Comparison of ENCODE assay signal across 8 cellular contexts in the genomic region with DNA sequence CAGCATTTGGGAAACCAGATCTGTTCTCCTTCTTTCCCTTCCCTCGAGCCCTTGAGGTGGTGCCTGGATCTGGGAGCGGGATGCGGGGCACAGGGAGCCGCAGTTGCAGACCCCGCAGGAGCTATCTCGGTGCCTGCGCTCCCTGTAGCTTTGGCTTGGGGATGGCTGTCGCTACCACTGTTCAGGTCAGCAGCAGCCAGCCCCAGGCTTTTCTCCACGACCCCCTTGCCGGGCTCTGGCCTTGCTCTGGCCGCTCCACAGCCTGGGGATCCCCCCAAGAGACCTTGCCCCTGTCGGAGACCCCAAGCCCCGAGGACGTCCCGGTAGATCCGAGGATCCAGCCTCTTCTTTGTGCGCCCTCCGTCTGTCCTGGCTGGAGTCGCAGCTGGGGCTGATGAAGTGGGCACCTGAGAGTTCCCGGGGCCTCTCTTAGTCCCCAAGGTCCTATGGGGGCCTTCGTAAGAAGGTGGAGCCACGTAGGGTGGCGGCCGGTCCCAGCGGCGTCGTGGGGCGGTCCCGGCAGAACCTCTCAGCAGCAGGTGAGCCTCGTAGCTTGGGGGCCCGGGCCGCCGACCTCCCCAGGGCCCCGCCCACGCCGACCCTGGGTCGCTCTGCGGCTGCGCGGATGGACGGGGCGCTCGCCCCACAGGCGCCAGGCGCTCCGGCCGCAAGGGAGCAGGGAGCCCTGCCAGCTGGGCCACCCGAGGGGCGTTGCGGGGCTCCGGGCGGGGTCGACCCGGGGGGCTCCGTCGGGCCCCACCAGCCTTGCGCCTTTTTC. TPM values are rescaled to one million over a fixed set of nuclear protein-coding genes. Genes with fewer than 3 reads are reported as not detected.
A peak's percentile ranks its signal among the peaks of the same experiment; 100 is the strongest.
DNase-seq lines count a peak whose midpoint lies in the region; ATAC-seq and TF ChIP-seq lines count a peak whose summit lies in the region.

No MANE protein-coding gene starts in this region.

- H3K4me3 Mint-ChIP-seq in activated CD4-positive, alpha-beta memory T cell treated with anti-CD3 and anti-CD28 coated beads for 36 hours, result peak overlapping the region; percentile 51

- H3K36me3 Mint-ChIP-seq in activated CD4-positive, alpha-beta memory T cell treated with anti-CD3 and anti-CD28 coated beads for 36 hours, result peaks cover 17% of the 10 kb centered on the region

- peaks cover 42% of the 10 kb centered on the region for H3K27me3 Mint-ChIP-seq in activated CD4-positive, alpha-beta memory T cell treated with anti-CD3 and anti-CD28 coated beads for 36 hours

- POLR2A ChIA-PET in activated CD4-positive, alpha-beta memory T cell treated with anti-CD3 and anti-CD28 coated beads for 36 hours (lab: Charles Lee), result interaction anchor here (0.9 to 1.4 kb wide), 6 partner anchors 10 to 280 kb away, joined by 3 to 5 read pairs (median 4); a partner anchor contains a TSS

- no peak for ATAC-seq in GM21526 (IDR thresholded peaks at IDR 0.05; ENCODE audit: low FRiP score, unreplicated experiment)

- DNase-seq in NCI-H748 (lab: John Stamatoyannopoulos, UW; ENCODE audit: unreplicated experiment) (peak; percentile 54), NCI-H748 treated with DMSO at 0.1 percent for 48 hours (lab: John Stamatoyannopoulos, UW) (no peak), HFF-Myc (ENCODE audit: extremely low read depth, low read depth) (no peak), head of caudate nucleus (peak in 23 of 42 donors; percentile 19 to 65 (median 47)), skeletal muscle cell (ENCODE audit: low read depth) (no peak), SIG-M5 (lab: John Stamatoyannopoulos, UW) (no peak)
- DNase-seq in activated CD4-positive, alpha-beta memory T cell treated with anti-CD3 and anti-CD28 coated beads for 36 hours, result peak; percentile 32

- peaks cover 34% of the 10 kb centered on the region for H3K4me1 Mint-ChIP-seq in activated CD4-positive, alpha-beta memory T cell treated with anti-CD3 and anti-CD28 coated beads for 36 hours (ENCODE audit: low read depth)

- H3K4me3 ChIP-seq in HFF-Myc (replicated peaks; ENCODE audit: low read depth, low read length) (peak overlapping the region; percentile 56), skeletal muscle cell (ENCODE audit: low read depth, low read length) (peak overlapping the region; percentile 42)

- H3K9me3 Mint-ChIP-seq in activated CD4-positive, alpha-beta memory T cell treated with anti-CD3 and anti-CD28 coated beads for 36 hours, result no peaks in the 10 kb centered on the region

- TF ChIP-seq CTCF in HFF-Myc (IDR thresholded peaks at IDR 0.05; ENCODE audit: low read depth, low read length, missing control alignments), result no peak

- H3K27ac Mint-ChIP-seq in activated CD4-positive, alpha-beta memory T cell treated with anti-CD3 and anti-CD28 coated beads for 36 hours, result no peak overlapping the region

- CTCF ChIA-PET in activated CD4-positive, alpha-beta memory T cell treated with anti-CD3 and anti-CD28 coated beads for 36 hours (lab: Charles Lee), result interaction anchor here (1.0 to 14.7 kb wide), 21 partner anchors 8 to 145 kb away, joined by 3 to 168 read pairs (median 8); a partner anchor contains a TSS

- intact Hi-C loops in activated CD4-positive, alpha-beta memory T cell treated with anti-CD3 and anti-CD28 coated beads for 36 hours (cut with micrococcal nuclease), result loop anchor here (2.0 to 5.0 kb wide), 2 partner anchors 91 to 96 kb away; a partner anchor contains a TSS
- intact Hi-C loops in head of caudate nucleus (cut with DNase I), result no loop called here

RNA-seq across cellular contexts. Expression of a gene that starts 1.3 kb away (rescaled TPM):
- under 1 TPM; 0.22 to 0.26 TPM for total RNA-seq in activated CD4-positive, alpha-beta memory T cell treated with anti-CD3 and anti-CD28 coated beads for 36 hours

RNA-seq across cellular contexts. Expression of a gene that starts 19.8 kb away (rescaled TPM):
- not detected for total RNA-seq in activated CD4-positive, alpha-beta memory T cell treated with anti-CD3 and anti-CD28 coated beads for 36 hours

RNA-seq across cellular contexts. Expression of a gene that starts 20.7 kb away (rescaled TPM):
- total RNA-seq in activated CD4-positive, alpha-beta memory T cell treated with anti-CD3 and anti-CD28 coated beads for 36 hours, result 10 to 100 TPM; 52.0 to 55.8 TPM

RNA-seq across cellular contexts. Expression of a gene that starts 26.4 kb away (rescaled TPM):
- under 1 TPM; 0.10 to 0.21 TPM for total RNA-seq in activated CD4-positive, alpha-beta memory T cell treated with anti-CD3 and anti-CD28 coated beads for 36 hours

RNA-seq across cellular contexts. Expression of a gene that starts 40.6 kb away (rescaled TPM):
- total RNA-seq in activated CD4-positive, alpha-beta memory T cell treated with anti-CD3 and anti-CD28 coated beads for 36 hours, result 100 to 1,000 TPM; 110 to 121 TPM

Comparison
In these comparisons a context has a peak if more than half of its experiments do, and no peak if none do; other contexts are left out.
1. DNase-seq: peak in NCI-H748 (single experiment), activated CD4-positive, alpha-beta memory T cell treated with anti-CD3 and anti-CD28 coated beads for 36 hours (single experiment) and head of caudate nucleus (23 of 42); none in NCI-H748 treated with DMSO at 0.1 percent for 48 hours (single experiment), HFF-Myc (single experiment), skeletal muscle cell (single experiment) and SIG-M5 (single experiment).